ENCODE assay signal across 11 cellular contexts in the genomic region with DNA sequence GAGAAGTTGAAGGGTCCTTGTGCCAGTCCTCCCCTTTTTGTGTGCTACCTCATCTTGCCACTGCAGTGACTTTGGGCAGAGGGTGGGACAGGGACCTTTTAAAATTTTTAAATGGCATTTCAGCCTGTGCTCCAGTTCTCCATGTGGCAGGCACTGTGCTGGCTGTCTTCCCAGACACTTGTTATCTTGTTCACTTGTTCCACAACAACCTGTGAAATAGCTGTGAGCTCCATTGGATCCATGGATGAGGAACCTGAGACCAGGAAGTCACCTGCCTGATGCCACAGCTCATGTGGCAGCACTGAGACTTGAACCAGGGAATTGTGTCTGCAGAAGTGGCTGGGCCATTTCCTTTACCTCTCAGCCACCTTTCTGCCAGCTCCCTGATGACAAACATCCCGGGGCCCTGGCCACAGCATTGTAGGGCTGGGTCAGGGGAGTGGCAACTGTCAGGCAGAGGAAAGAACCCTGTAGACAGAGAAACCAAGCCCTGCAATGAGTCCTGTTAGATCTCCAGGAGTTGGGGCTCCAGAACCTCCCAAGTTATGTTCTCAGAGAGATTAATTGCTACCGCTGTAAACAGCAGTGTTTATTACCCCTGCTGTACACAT. TPM values are rescaled to one million over a fixed set of nuclear protein-coding genes. Genes with fewer than 3 reads are reported as not detected.
DNase-seq lines count a peak whose midpoint lies in the region; ATAC-seq and TF ChIP-seq lines count a peak whose summit lies in the region.
"Had no signal": no experiment of that assay in that cellular context is flagged by ENCODE, and none has a peak within 500 bp of the region (broad histone marks: within the 10 kb centered on the region; RNA-seq: fewer than 3 reads in every experiment).

No MANE protein-coding gene starts in this region.

- H3K36me3 Mint-ChIP-seq in T-cell = peaks cover 23% of the 10 kb centered on the region
- H3K36me3 Mint-ChIP-seq in dendritic cell treated with granulocyte-macrophage colony-stimulating factor and Interleukin-4, amounts not matched to agents 40 ng/mL and 50 ng/mL, for 4 days (ENCODE audit: low read depth) = peaks cover 97% of the 10 kb centered on the region
- H3K36me3 Mint-ChIP-seq in natural killer cell = no peaks in the 10 kb centered on the region

- no peaks in the 10 kb centered on the region for H3K9me3 Mint-ChIP-seq in T-cell
- no peaks in the 10 kb centered on the region for H3K9me3 Mint-ChIP-seq in dendritic cell treated with granulocyte-macrophage colony-stimulating factor and Interleukin-4, amounts not matched to agents 40 ng/mL and 50 ng/mL, for 4 days
- H3K9me3 Mint-ChIP-seq in natural killer cell = no peaks in the 10 kb centered on the region

- POLR2A ChIA-PET in T-cell (lab: Charles Lee) = interaction anchor here in 1 of 2 donors (1.6 to 2.0 kb wide), 2 partner anchors 27 to 28 kb away, joined by 4 to 10 read pairs; partner anchors contain the start of gene RAB4B

- DNase-seq in Ammon's horn (ENCODE audit: low spot score) (peak; percentile 19), T-cell (peak in 18 of 34 experiments; percentile 19 to 63 (median 38)), natural killer cell (no peak), SIG-M5 treated with dmso at 0.1 percent for 504 hours (lab: John Stamatoyannopoulos, UW; ENCODE audit: unreplicated experiment) (no peak), A172 (ENCODE audit: low spot score) (no peak)
- DNase-seq: DMS 273 treated with DMSO at 0.1 percent for 48 hours, NCI-H774 had no signal

- H3K27me3 Mint-ChIP-seq in T-cell (no peaks in the 10 kb centered on the region), natural killer cell (ENCODE audit: low read depth in 2 of 2) (no peaks in the 10 kb centered on the region)
- no peaks in the 10 kb centered on the region for H3K27me3 Mint-ChIP-seq in dendritic cell treated with granulocyte-macrophage colony-stimulating factor and Interleukin-4, amounts not matched to agents 40 ng/mL and 50 ng/mL, for 4 days

- H3K27ac Mint-ChIP-seq in T-cell = peak overlapping the region; percentile 96 to 99
- peak overlapping the region; percentile 63 for H3K27ac Mint-ChIP-seq in dendritic cell treated with granulocyte-macrophage colony-stimulating factor and Interleukin-4, amounts not matched to agents 40 ng/mL and 50 ng/mL, for 4 days
- H3K27ac Mint-ChIP-seq in natural killer cell = peak overlapping the region; percentile 96 to 100

- no peak for TF ChIP-seq CTCF in natural killer cell (IDR thresholded peaks at IDR 0.05)

- ATAC-seq in T-cell (replicated peaks in 1 of 4) = peak in 3 of 4 experiments; percentile 9 to 17 (median 13)
- ATAC-seq in natural killer cell = no peak
- ATAC-seq in GM18868 (IDR thresholded peaks at IDR 0.05; ENCODE audit: unreplicated experiment) = no peak
- ATAC-seq in GM18502 (IDR thresholded peaks at IDR 0.05; ENCODE audit: poor library complexity, unreplicated experiment) = no peak

- intact Hi-C loops in dendritic cell treated with granulocyte-macrophage colony-stimulating factor and Interleukin-4, amounts not matched to agents 40 ng/mL and 50 ng/mL, for 4 days (cut with micrococcal nuclease) = no loop called here
- intact Hi-C loops in natural killer cell (cut with micrococcal nuclease) = no loop called here

- CTCF ChIA-PET in T-cell (lab: Charles Lee) = interaction anchor here in 1 of 2 donors (0.6 to 1.7 kb wide), 2 partner anchors 142 to 593 kb away, joined by 3 to 9 read pairs; no protein-coding TSS in a partner anchor

- H3K4me3 Mint-ChIP-seq in T-cell (peak overlapping the region; percentile 58 to 93 (median 81)), natural killer cell (peak overlapping the region; percentile 49)
- H3K4me3 Mint-ChIP-seq in dendritic cell treated with granulocyte-macrophage colony-stimulating factor and Interleukin-4, amounts not matched to agents 40 ng/mL and 50 ng/mL, for 4 days = no peak overlapping the region

- H3K4me1 Mint-ChIP-seq in T-cell (peaks cover 89 to 97% (median 96%) of the 10 kb centered on the region in 3 donors), natural killer cell (peaks cover 83 to 88% of the 10 kb centered on the region in 2 donors)
- peaks cover 99% of the 10 kb centered on the region for H3K4me1 Mint-ChIP-seq in dendritic cell treated with granulocyte-macrophage colony-stimulating factor and Interleukin-4, amounts not matched to agents 40 ng/mL and 50 ng/mL, for 4 days (ENCODE audit: low read depth)

RNA-seq across cellular contexts. Expression of gene EGLN2, which starts 6.4 kb away (rescaled TPM):
- total RNA-seq in T-cell = 100 to 1,000 TPM; 150 to 234 (median 224) TPM
- total RNA-seq in natural killer cell = 100 to 1,000 TPM; 104 to 156 (median 151) TPM
- total RNA-seq in A172 (2014; rRNA removed; shearing (Covaris generic)) = 80.0 and 123 TPM in 2 replicates

RNA-seq across cellular contexts. Expression of gene RAB4B, which starts 27.3 kb away (rescaled TPM):
- 10 to 100 TPM; 42.4 to 77.9 (median 63.2) TPM for total RNA-seq in T-cell
- 10 to 100 TPM; 97.8 to 99.8 (median 98.6) TPM for total RNA-seq in natural killer cell
- total RNA-seq in A172 (2014; rRNA removed; shearing (Covaris generic)) = 10.3 and 19.9 TPM in 2 replicates

RNA-seq across cellular contexts. Expression of gene MIA, which starts 30.0 kb away (rescaled TPM):
- total RNA-seq in T-cell (1 to 10 TPM in 4 of 5 donors, not detected in 1; 1.5 to 5.2 (median 4.1) TPM), natural killer cell (not detected)
- not detected in 2 replicates for total RNA-seq in A172 (2014; rRNA removed; shearing (Covaris generic))
- total RNA-seq: frontal cortex had no signal

RNA-seq across cellular contexts. Expression of gene CYP2A6, which starts 44.9 kb away (rescaled TPM):
- 1 to 10 TPM in 1 of 5 donors, under 1 TPM in 2, not detected in 2; 0.59 to 1.1 (median 0.66) TPM for total RNA-seq in T-cell
- not detected for total RNA-seq in natural killer cell
- not detected in 2 replicates for total RNA-seq in A172 (2014; rRNA removed; shearing (Covaris generic))
- total RNA-seq: frontal cortex had no signal

RNA-seq across cellular contexts. Expression of gene SNRPA, which starts 54.4 kb away (rescaled TPM):
- 100 to 1,000 TPM in 1 of 5 donors, 10 to 100 TPM in 4; 65.2 to 101 (median 79.1) TPM for total RNA-seq in T-cell
- total RNA-seq in natural killer cell = 10 to 100 TPM; 56.2 to 65.9 (median 60.9) TPM
- total RNA-seq in A172 (2014; rRNA removed; shearing (Covaris generic)) = 64.7 and 87.9 TPM in 2 replicates

Comparison
In these comparisons a context has a peak if more than half of its experiments do, and no peak if none do; other contexts are left out.
1. DNase-seq: peak in Ammon's horn (single experiment) and T-cell (18 of 34); none in natural killer cell (single experiment), SIG-M5 treated with dmso at 0.1 percent for 504 hours (single experiment) and A172 (single experiment).
2. ATAC-seq: peak in T-cell (3 of 4); none in natural killer cell (0 of 3), GM18868 (single experiment) and GM18502 (single experiment).
3. Peak in every context shown above with its lines, with median percentiles within 50 percentile points of each other: H3K27ac Mint-ChIP-seq.